23 cellular contexts compared by ENCODE assay signal in the genomic region with DNA sequence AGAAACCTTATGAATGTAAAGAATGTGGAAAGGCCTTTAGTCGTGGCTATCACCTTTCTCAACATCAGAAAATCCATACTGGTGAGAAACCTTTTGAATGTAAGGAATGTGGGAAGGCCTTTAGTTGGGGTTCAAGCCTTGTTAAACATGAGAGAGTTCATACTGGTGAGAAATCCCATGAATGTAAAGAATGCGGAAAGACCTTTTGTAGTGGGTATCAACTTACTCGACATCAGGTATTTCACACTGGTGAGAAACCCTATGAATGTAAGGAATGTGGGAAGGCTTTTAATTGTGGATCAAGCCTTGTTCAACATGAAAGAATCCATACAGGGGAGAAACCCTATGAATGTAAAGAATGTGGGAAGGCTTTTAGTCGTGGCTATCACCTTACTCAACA. TPM values are rescaled to one million over a fixed set of nuclear protein-coding genes. Genes with fewer than 3 reads are reported as not detected.
A peak's percentile ranks its signal among the peaks of the same experiment; 100 is the strongest.
DNase-seq lines count a peak whose midpoint lies in the region; ATAC-seq, FAIRE-seq and TF ChIP-seq lines count a peak whose summit lies in the region.
"Had no signal": no experiment of that assay in that cellular context is flagged by ENCODE, and none has a peak within 500 bp of the region (broad histone marks: within the 10 kb centered on the region; RNA-seq: fewer than 3 reads in every experiment).

No MANE protein-coding gene starts in this region.

- peak; percentile 54 for FAIRE-seq in A549 (lab: Jason Lieb, UNC)
- FAIRE-seq: GM12892, HepG2 had no signal

- no peak overlapping the region for H3K9ac ChIP-seq in adipocyte (ENCODE audit: low read length)
- no peak overlapping the region for H3K9ac ChIP-seq in mucosa of stomach (ENCODE audit: low read length)
- H3K9ac ChIP-seq: GM23248 had no signal

- no peak for TF ChIP-seq RAD21 in A549 (conservative IDR thresholded peaks at IDR 0.05 in 1 of 2, IDR thresholded peaks at IDR 0.05 in 1 of 2)

- H3K4me3 ChIP-seq in A549 (no peak overlapping the region), adipocyte (ENCODE audit: low read length) (peak overlapping the region; percentile 43), mucosa of stomach (ENCODE audit: low read length) (peak overlapping the region; percentile 28)
- H3K4me3 ChIP-seq: GM23248, Peyer's patch had no signal

- H3K27ac ChIP-seq in A549: no peak overlapping the region
- H3K27ac ChIP-seq: GM23248, Peyer's patch had no signal

- no peak for TF ChIP-seq EP300 in A549 (IDR thresholded peaks at IDR 0.05)

- TF ChIP-seq POLR2A in A549 (IDR thresholded peaks at IDR 0.05; ENCODE audit: low read length): no peak

- CTCF ChIA-PET in A549 (lab: Yijun Ruan, JAX): no interaction called here

- H3K9me3 ChIP-seq in A549 (peaks cover 96% of the 10 kb centered on the region), adipocyte (ENCODE audit: control insufficient read depth, low read length) (peaks cover 99% of the 10 kb centered on the region), mucosa of stomach (ENCODE audit: control insufficient read depth, low read length) (peaks cover 32% of the 10 kb centered on the region)

- TF ChIP-seq CTCF in A549 (IDR thresholded peaks at IDR 0.05): no peak

- DNase-seq in A549 (ENCODE audit: low read depth in 1 of 2, low spot score in 1 of 2) (no peak), HT1080 (ENCODE audit: low read depth) (peak; percentile 10), adipocyte (ENCODE audit: low read depth) (no peak), Right ventricle myocardium superior (no peak), sciatic nerve (ENCODE audit: low spot score) (no peak)
- no peak for DNase-seq in activated naive CD4-positive, alpha-beta T cell treated with anti-CD3 and anti-CD28 coated beads, Interleukin-2, amount 50 U/mL, for 16 hours
- DNase-seq: 8988T; Calu3; CD4-positive, alpha-beta T cell; GDM1; GM23248; Kasumi-1; NCI-H1417; NCI-H2029; NCI-H2171 treated with DMSO at 0.1 percent for 48 hours; NCI-H774; Peyer's patch; SHP77 treated with DMSO at 0.1 percent for 48 hours had no signal

- H3K27me3 ChIP-seq in adipocyte (replicated peaks; ENCODE audit: control insufficient read depth, insufficient read depth, low read length): no peaks in the 10 kb centered on the region
- H3K27me3 ChIP-seq in mucosa of stomach (ENCODE audit: control insufficient read depth, insufficient read depth, low read length): no peaks in the 10 kb centered on the region
- H3K27me3 ChIP-seq: Peyer's patch had no signal

- ATAC-seq in A549: no peak
- no peak for ATAC-seq in GM18861 (IDR thresholded peaks at IDR 0.05; ENCODE audit: unreplicated experiment)
- no peak for ATAC-seq in Right ventricle myocardium superior (ENCODE audit: poor library complexity)
- ATAC-seq in sciatic nerve: no peak
- ATAC-seq: HepG2 had no signal

- POLR2A ChIA-PET in A549 (lab: Yijun Ruan, JAX): no interaction called here

- no peak overlapping the region for H3K4me2 ChIP-seq in A549

- no peaks in the 10 kb centered on the region for H3K4me1 ChIP-seq in A549
- H3K4me1 ChIP-seq in adipocyte (ENCODE audit: control insufficient read depth, insufficient read depth, low read length): no peaks in the 10 kb centered on the region
- H3K4me1 ChIP-seq in mucosa of stomach (ENCODE audit: control insufficient read depth, insufficient read depth, low read length): no peaks in the 10 kb centered on the region
- H3K4me1 ChIP-seq: Peyer's patch had no signal

- peaks cover 96% of the 10 kb centered on the region for H3K36me3 ChIP-seq in adipocyte (ENCODE audit: control insufficient read depth, insufficient read depth, low read length, severe bottlenecking)
- H3K36me3 ChIP-seq in mucosa of stomach (ENCODE audit: control insufficient read depth, insufficient read depth, low read length): peaks cover 7% of the 10 kb centered on the region

- WGBS in A549 (ENCODE audit: missing lambda C conversion rate): 64% methylated on average over 4 of the region's 4 CpGs

- intact Hi-C loops in Right ventricle myocardium superior (cut with DNase I): no loop called here
- intact Hi-C loops in sciatic nerve (cut with DNase I): no loop called here

TF ChIP-seq in A549, 52 proteins besides CTCF, POLR2A, EP300 and RAD21:
- TF ChIP-seq HOXA7 (CRISPR knock-in tag; IDR thresholded peaks at IDR 0.05) (no peak), SMC3 (IDR thresholded peaks at IDR 0.05) (no peak), RNF2 (IDR thresholded peaks at IDR 0.05; ENCODE audit: borderline replicate concordance, low read depth) (no peak), POLR2AphosphoS2 (conservative IDR thresholded peaks at IDR 0.05; ENCODE audit: low read length) (no peak), ZFP36 (IDR thresholded peaks at IDR 0.05; ENCODE audit: borderline replicate concordance, partially characterized antibody) (no peak), NPAS2 (CRISPR knock-in tag; IDR thresholded peaks at IDR 0.05; ENCODE audit: borderline replicate concordance) (no peak), HOXB5 (CRISPR knock-in tag; IDR thresholded peaks at IDR 0.05) (no peak), PHF8 (IDR thresholded peaks at IDR 0.05; ENCODE audit: borderline replicate concordance, low read depth) (no peak), ESRRA (IDR thresholded peaks at IDR 0.05; ENCODE audit: borderline replicate concordance, low read length) (no peak)
- TF ChIP-seq, protein P1, sequence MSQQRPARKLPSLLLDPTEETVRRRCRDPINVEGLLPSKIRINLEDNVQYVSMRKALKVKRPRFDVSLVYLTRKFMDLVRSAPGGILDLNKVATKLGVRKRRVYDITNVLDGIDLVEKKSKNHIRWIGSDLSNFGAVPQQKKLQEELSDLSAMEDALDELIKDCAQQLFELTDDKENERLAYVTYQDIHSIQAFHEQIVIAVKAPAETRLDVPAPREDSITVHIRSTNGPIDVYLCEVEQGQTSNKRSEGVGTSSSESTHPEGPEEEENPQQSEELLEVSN (IDR thresholded peaks at IDR 0.05; ENCODE audit: borderline replicate concordance, low read depth): no peak

RNA-seq across cellular contexts. Expression of a gene that starts 20.8 kb away (rescaled TPM):
- polyA plus RNA-seq in A549 (2011; rRNA removed): 5.1 and 8.9 TPM in 2 replicates
- 0.70 and 1.4 TPM in 2 replicates for polyA plus RNA-seq in A549 (2012; cell fraction: cytosol; rRNA removed)
- polyA plus RNA-seq in A549 (2012; cell fraction: nucleus; rRNA removed): 0.72 and 1.3 TPM in 2 replicates
- polyA plus RNA-seq in A549 (2017; fragmentation: RNase III; extraction: RNeasy Plus Mini Kit Qiagen cat#74134 plus additional on column Dnase treatment): 5.2 to 6.1 TPM (median 5.6 TPM) in 3 replicates
- polyA minus RNA-seq in A549 (2011; rRNA and poly(A)+ RNA removed): 5.7 and 6.8 TPM in 2 replicates
- total RNA-seq in HT1080 (2014; rRNA removed; shearing (Covaris generic)): 4.3 and 6.0 TPM in 2 replicates
- 2.6 and 2.7 TPM in 2 replicates for polyA plus RNA-seq in HT1080 (2015; cell fraction: cytosol; rRNA removed)
- 12.2 and 12.9 TPM in 2 replicates for polyA plus RNA-seq in HT1080 (2015; cell fraction: nucleus; rRNA removed)
- 9.0 TPM for total RNA-seq in Right ventricle myocardium superior
- 17.4 TPM for total RNA-seq in sciatic nerve

RNA-seq across cellular contexts. Expression of a gene that starts 35.9 kb away (rescaled TPM):
- polyA plus RNA-seq in A549 (2011; rRNA removed) (1.2 and 1.4 TPM in 2 replicates), A549 (2017; fragmentation: RNase III; extraction: RNeasy Plus Mini Kit Qiagen cat#74134 plus additional on column Dnase treatment) (0.75 to 1.1 TPM (median 0.89 TPM) in 3 replicates)
- 0.29 and 0.32 TPM in 2 replicates for polyA plus RNA-seq in A549 (2012; cell fraction: cytosol; rRNA removed)
- 0.05 and 0.07 TPM in 2 replicates for polyA plus RNA-seq in A549 (2012; cell fraction: nucleus; rRNA removed)
- polyA minus RNA-seq in A549 (2011; rRNA and poly(A)+ RNA removed): 0.21 TPM in 1 of 2 replicates, not detected in the other
- 1.1 and 1.2 TPM in 2 replicates for total RNA-seq in HT1080 (2014; rRNA removed; shearing (Covaris generic))
- 3.5 and 4.1 TPM in 2 replicates for polyA plus RNA-seq in HT1080 (2015; cell fraction: cytosol; rRNA removed)
- polyA plus RNA-seq in HT1080 (2015; cell fraction: nucleus; rRNA removed): 12.3 and 15.3 TPM in 2 replicates
- total RNA-seq in Right ventricle myocardium superior (7.6 TPM), sciatic nerve (5.9 TPM)
- total RNA-seq: NCI-H460 had no signal

RNA-seq across cellular contexts. Expression of a gene that starts 45.6 kb away (rescaled TPM):
- polyA plus RNA-seq in A549 (2011; rRNA removed): 0.12 and 0.16 TPM in 2 replicates
- polyA plus RNA-seq in A549 (2012; cell fraction: cytosol; rRNA removed): 0.15 and 0.19 TPM in 2 replicates
- polyA plus RNA-seq in A549 (2012; cell fraction: nucleus; rRNA removed): 0.28 and 0.33 TPM in 2 replicates
- polyA plus RNA-seq in A549 (2017; fragmentation: RNase III; extraction: RNeasy Plus Mini Kit Qiagen cat#74134 plus additional on column Dnase treatment): 0.09 to 0.22 TPM (median 0.18 TPM) in 3 replicates
- 0.37 and 1.0 TPM in 2 replicates for polyA minus RNA-seq in A549 (2011; rRNA and poly(A)+ RNA removed)
- 0.07 and 0.37 TPM in 2 replicates for total RNA-seq in HT1080 (2014; rRNA removed; shearing (Covaris generic))
- not detected in 2 replicates for polyA plus RNA-seq in HT1080 (2015; cell fraction: cytosol; rRNA removed)
- polyA plus RNA-seq in HT1080 (2015; cell fraction: nucleus; rRNA removed): not detected in 2 replicates
- total RNA-seq in Right ventricle myocardium superior: 0.89 TPM
- total RNA-seq in sciatic nerve: 1.4 TPM
- total RNA-seq: CD4-positive, alpha-beta T cell; HepG2 had no signal
- polyA plus RNA-seq: HepG2 had no signal
